In genomic region chr19:45473366-45474190, GRCh38 we compare ENCODE assay signal across 16 cellular contexts. TPM values are rescaled to one million over a fixed set of nuclear protein-coding genes. Genes with fewer than 3 reads are reported as not detected.
DNase-seq lines count a peak whose midpoint lies in the region; TF ChIP-seq lines count a peak whose summit lies in the region.
"Had no signal": no experiment of that assay in that cellular context is flagged by ENCODE, and none has a peak within 500 bp of the region (broad histone marks: within the 10 kb centered on the region; RNA-seq: fewer than 3 reads in every experiment).

No MANE protein-coding gene starts in this region.

- H4K8ac ChIP-seq in trophoblast cell (ENCODE audit: low read depth, low read length) = no peak overlapping the region

- no peak overlapping the region for H4K91ac ChIP-seq in trophoblast cell (ENCODE audit: low read depth, low read length)

- peaks cover 14 to 21% of the 10 kb centered on the region in 2 experiments for H3K36me3 ChIP-seq in trophoblast cell (ENCODE audit: control insufficient read depth in 1 of 2, insufficient read depth in 2 of 2, low read length in 2 of 2)
- no peaks in the 10 kb centered on the region for H3K36me3 ChIP-seq in Karpas-422 (ENCODE audit: insufficient read depth, low read length)
- H3K36me3 ChIP-seq: lower lobe of right lung, pancreas had no signal

- H3K27ac ChIP-seq in trophoblast cell (ENCODE audit: low read depth, low read length) (no peak overlapping the region), Karpas-422 (ENCODE audit: low read length) (no peak overlapping the region)
- H3K27ac ChIP-seq: HL-60, lower lobe of right lung, pancreas had no signal

- H2AFZ ChIP-seq in trophoblast cell (ENCODE audit: insufficient read depth, low read length, poor library complexity) (no peak overlapping the region), Karpas-422 (ENCODE audit: low read length) (no peak overlapping the region)

- H3K4me3 ChIP-seq in trophoblast cell (ENCODE audit: low read depth, low read length) (no peak overlapping the region), Karpas-422 (ENCODE audit: low read length) (no peak overlapping the region)
- H3K4me3 ChIP-seq: lower lobe of right lung, pancreas had no signal

- H3K14ac ChIP-seq in trophoblast cell (ENCODE audit: low read length) = no peak overlapping the region

- no peak overlapping the region for H4K12ac ChIP-seq in trophoblast cell (ENCODE audit: low read depth, low read length)

- H3K9me2 ChIP-seq in Karpas-422 (replicated peaks; ENCODE audit: insufficient read depth, low read length) = no peaks in the 10 kb centered on the region

- H3K79me2 ChIP-seq in trophoblast cell (ENCODE audit: control insufficient read depth, insufficient read depth, low read length, poor library complexity) (peaks cover 2% of the 10 kb centered on the region), Karpas-422 (ENCODE audit: low read length) (0 out of 2 replicates have a peak, but pooled peaks cover under 1% of the 10 kb centered on the region)

- H3K9ac ChIP-seq in trophoblast cell (ENCODE audit: low read length) = no peak overlapping the region
- H3K9ac ChIP-seq in Karpas-422 (ENCODE audit: low read length) = no peak overlapping the region

- H4K20me1 ChIP-seq in Karpas-422 (ENCODE audit: insufficient read depth, low read depth, low read length) = no peaks in the 10 kb centered on the region

- no CpG with 5 or more reads among the region's 17 CpGs for WGBS in trophoblast cell (ENCODE audit: extremely low coverage, insufficient coverage, insufficient read length)

- no peak overlapping the region for H2BK12ac ChIP-seq in trophoblast cell (ENCODE audit: low read length)

- no peak overlapping the region for H2AK5ac ChIP-seq in trophoblast cell (ENCODE audit: low read length)

- H3K9me3 ChIP-seq in trophoblast cell (ENCODE audit: insufficient read depth, low read depth, low read length) (peaks cover 4% of the 10 kb centered on the region), Karpas-422 (ENCODE audit: low read length) (no peaks in the 10 kb centered on the region)
- H3K9me3 ChIP-seq: lower lobe of right lung, pancreas had no signal

- peak; percentile 35 for TF ChIP-seq POLR2A in erythroblast (IDR thresholded peaks at IDR 0.05; ENCODE audit: low read length)

- H3K4me2 ChIP-seq in trophoblast cell (ENCODE audit: low read length) (no peak overlapping the region), Karpas-422 (ENCODE audit: low read depth, low read length, poor library complexity, severe bottlenecking) (no peak overlapping the region)

- H3K27me3 ChIP-seq in trophoblast cell (ENCODE audit: insufficient read depth, low read length) (no peaks in the 10 kb centered on the region), Karpas-422 (ENCODE audit: low read length) (no peaks in the 10 kb centered on the region)
- H3K27me3 ChIP-seq: pancreas had no signal

- H3K4me1 ChIP-seq in trophoblast cell (ENCODE audit: control insufficient read depth in 1 of 2, insufficient read depth in 2 of 2, low read length in 2 of 2) (peaks cover 5 to 8% of the 10 kb centered on the region in 2 experiments), Karpas-422 (ENCODE audit: low read length) (peaks cover 37% of the 10 kb centered on the region)

- H3K23ac ChIP-seq in trophoblast cell (ENCODE audit: low read length) = no peak overlapping the region

- no peak overlapping the region for H3K4ac ChIP-seq in trophoblast cell (ENCODE audit: low read depth, low read length)

- peaks cover 6% of the 10 kb centered on the region for H3K79me1 ChIP-seq in trophoblast cell (ENCODE audit: low read length)

- H3K18ac ChIP-seq in trophoblast cell (ENCODE audit: low read length) = no peak overlapping the region

- no peak overlapping the region for H2BK5ac ChIP-seq in trophoblast cell (ENCODE audit: low read depth, low read length, poor library complexity)

- no peak overlapping the region for H2BK120ac ChIP-seq in trophoblast cell (ENCODE audit: insufficient read depth, low read length, poor library complexity)

- DNase-seq in activated effector memory CD4-positive, alpha-beta T cell treated with anti-CD3 and anti-CD28 coated beads, Interleukin-2, amount 50 U/mL, for 16 hours = peak; percentile 82
- DNase-seq in activated effector memory CD4-positive, alpha-beta T cell treated with Interleukin-2 at 50 U/mL for 16 hours = no peak
- DNase-seq in T follicular helper cell (ENCODE audit: low read depth) (peak; percentile 72), erythroblast (lab: John Stamatoyannopoulos, UW) (no peak), trophoblast cell (peak; percentile 85 to 86), Karpas-422 (no peak), HUDEP-2 (lab: John Stamatoyannopoulos, UW; ENCODE audit: unreplicated experiment in 76 of 76) (no peak), EL (no peak)
- DNase-seq: activated CD4-positive, alpha-beta T cell treated with anti-CD3 and anti-CD28 coated beads, Interleukin-2, amount 50 U/mL, for 48 hours; DMS 273 treated with DMSO at 0.1 percent for 48 hours; lower lobe of right lung; NCI-H2029 treated with DMSO at 0.1 percent for 48 hours; NCI-H774; RPMI8226 had no signal

RNA-seq across cellular contexts. Expression of gene FOSB, which starts 5.8 kb away (rescaled TPM):
- 37.2 and 40.1 TPM in 2 replicates for polyA plus RNA-seq in trophoblast cell (2013)
- 2.5 and 4.0 TPM in 2 replicates for total RNA-seq in Karpas-422 (2014; rRNA removed; shearing (Covaris generic); ENCODE audit: low replicate concordance)

RNA-seq across cellular contexts. Expression of gene RTN2, which starts 23.3 kb away (rescaled TPM):
- 68.7 and 72.2 TPM in 2 replicates for polyA plus RNA-seq in trophoblast cell (2013)
- 3.1 and 4.6 TPM in 2 replicates for total RNA-seq in Karpas-422 (2014; rRNA removed; shearing (Covaris generic); ENCODE audit: low replicate concordance)

RNA-seq across cellular contexts. Expression of gene PPM1N, which starts 24.7 kb away (rescaled TPM):
- polyA plus RNA-seq in trophoblast cell (2013) = 32.0 and 34.1 TPM in 2 replicates
- total RNA-seq in Karpas-422 (2014; rRNA removed; shearing (Covaris generic); ENCODE audit: low replicate concordance) = 0.71 and 8.0 TPM in 2 replicates

RNA-seq across cellular contexts. Expression of gene VASP, which starts 33.7 kb away (rescaled TPM):
- 229 and 249 TPM in 2 replicates for polyA plus RNA-seq in trophoblast cell (2013)
- total RNA-seq in Karpas-422 (2014; rRNA removed; shearing (Covaris generic); ENCODE audit: low replicate concordance) = 77.9 and 97.9 TPM in 2 replicates

RNA-seq across cellular contexts. Expression of gene ERCC1, which starts 49.9 kb away (rescaled TPM):
- 56.9 and 58.5 TPM in 2 replicates for polyA plus RNA-seq in trophoblast cell (2013)
- 121 and 175 TPM in 2 replicates for total RNA-seq in Karpas-422 (2014; rRNA removed; shearing (Covaris generic); ENCODE audit: low replicate concordance)

Comparison
In these comparisons a context has a peak if more than half of its experiments do, and no peak if none do; other contexts are left out.
1. DNase-seq: peak in activated effector memory CD4-positive, alpha-beta T cell treated with anti-CD3 and anti-CD28 coated beads, Interleukin-2, amount 50 U/mL, for 16 hours (single experiment), T follicular helper cell (single experiment) and trophoblast cell (2 of 2); none in activated effector memory CD4-positive, alpha-beta T cell treated with Interleukin-2 at 50 U/mL for 16 hours (single experiment), erythroblast (0 of 2), Karpas-422 (single experiment), HUDEP-2 (0 of 76) and EL (single experiment).